In the genomic region with DNA sequence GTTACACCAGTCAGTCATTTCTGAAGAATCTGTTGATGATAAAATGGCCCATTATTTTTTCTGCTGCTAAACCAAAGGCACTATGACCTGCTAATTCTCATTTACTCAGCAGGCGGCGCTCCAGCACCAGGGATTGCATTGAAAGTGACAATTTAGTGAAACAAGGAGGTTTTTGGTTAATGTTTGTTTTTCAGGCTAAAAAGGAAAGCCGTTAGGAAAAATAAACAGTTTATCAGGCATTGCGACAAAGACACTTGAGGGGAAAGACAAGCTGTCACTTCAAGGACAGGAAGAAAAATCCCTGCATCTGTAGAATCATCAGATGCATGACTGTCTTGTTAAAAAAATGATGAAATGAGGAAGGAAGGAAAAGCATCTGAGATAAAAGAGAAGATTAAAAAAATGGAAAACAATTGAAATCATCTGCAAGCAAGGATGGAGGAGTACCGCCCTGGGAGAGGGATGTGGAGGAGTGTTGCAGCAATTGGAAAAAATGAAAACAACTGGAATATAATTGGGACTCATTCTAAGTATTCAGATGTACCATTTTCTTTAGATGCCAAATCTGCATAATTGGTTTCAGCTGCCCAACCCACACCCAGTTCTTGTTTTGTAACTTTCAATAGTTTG, we compare ENCODE assay signal across 8 cellular contexts. TPM values are rescaled to one million over a fixed set of nuclear protein-coding genes. Genes with fewer than 3 reads are reported as not detected.
DNase-seq lines count a peak whose midpoint lies in the region; ATAC-seq and TF ChIP-seq lines count a peak whose summit lies in the region.

No MANE protein-coding gene starts in this region.

- intact Hi-C loops in left ventricle myocardium superior (cut with micrococcal nuclease) (no loop called here), sigmoid colon (cut with DNase I) (loop anchor here (1.0 to 2.0 kb wide), 3 partner anchors 238 to 685 kb away; no protein-coding TSS in a partner anchor)

- no peak overlapping the region for H3K27ac ChIP-seq in RWPE1
- H3K27ac ChIP-seq in sigmoid colon, result no peak overlapping the region

- no peaks in the 10 kb centered on the region for H3K9me3 ChIP-seq in sigmoid colon

- no peaks in the 10 kb centered on the region for H3K27me3 ChIP-seq in sigmoid colon

- CTCF ChIA-PET in RWPE1 (lab: Yijun Ruan, JAX), result interaction anchor here (0.6 to 0.7 kb wide), 3 partner anchors 112 to 631 kb away, joined by 3 read pairs; no protein-coding TSS in a partner anchor

- DNase-seq in NCI-H446 (lab: John Stamatoyannopoulos, UW) (peak; percentile 41 to 71), NCI-H446 treated with DMSO at 0.1 percent for 48 hours (lab: John Stamatoyannopoulos, UW) (no peak), RWPE1 (ENCODE audit: low spot score) (peak; percentile 17), left ventricle myocardium superior (peak; percentile 73), sigmoid colon (peak; percentile 80)
- peak; percentile 17 for DNase-seq in activated naive CD8-positive, alpha-beta T cell treated with anti-CD3 and anti-CD28 coated beads, Interleukin-2, amount 50 U/mL, for 16 hours (ENCODE audit: low read depth, low spot score)

- TF ChIP-seq EP300 in sigmoid colon (IDR thresholded peaks at IDR 0.05), result no peak

- no peaks in the 10 kb centered on the region for H3K36me3 ChIP-seq in sigmoid colon

- POLR2A ChIA-PET in RWPE1 (lab: Yijun Ruan, JAX; ENCODE audit: low non-redundant PET), result no interaction called here

- ATAC-seq in HG03571 (IDR thresholded peaks at IDR 0.05; ENCODE audit: unreplicated experiment) (peak; percentile 53), left ventricle myocardium superior (peak; percentile 28), HG02759 (IDR thresholded peaks at IDR 0.05; ENCODE audit: unreplicated experiment) (no peak)

- TF ChIP-seq CTCF in RWPE1 (conservative IDR thresholded peaks at IDR 0.05; ENCODE audit: low read depth) (peak; percentile 92), sigmoid colon (IDR thresholded peaks at IDR 0.05) (peak; percentile 87 to 98 (median 94))

- 4 to 8% methylated on average over 5 of the region's 5 CpGs for WGBS in sigmoid colon, 2 donors

- H3K4me3 ChIP-seq in sigmoid colon, result no peak overlapping the region

- TF ChIP-seq POLR2A in sigmoid colon (IDR thresholded peaks at IDR 0.05), result no peak

- peaks cover 0 to 16% (median 13%) of the 10 kb centered on the region in 4 donors for H3K4me1 ChIP-seq in sigmoid colon

RNA-seq across cellular contexts. Expression of a gene that starts 54.0 kb away (rescaled TPM):
- total RNA-seq in left ventricle myocardium superior (57.0 TPM), sigmoid colon (10 to 100 TPM; 43.8 to 63.7 (median 52.8) TPM)
- 10 to 100 TPM in 2 of 3 donors, 1 to 10 TPM in 1; 7.7 to 15.0 (median 10.6) TPM for polyA plus RNA-seq in sigmoid colon
